26 cellular contexts compared by ENCODE assay signal in genomic region chr15:92864127-92864814, GRCh38.
"Had no signal": no experiment of that assay in that cellular context is flagged by ENCODE, and none has a peak within 500 bp of the region (broad histone marks: within the 10 kb centered on the region; RNA-seq: fewer than 3 reads in every experiment).

No MANE protein-coding gene starts in this region.

- H3K27ac ChIP-seq: epithelial cell of prostate, esophagus squamous epithelium, left ventricle myocardium inferior, neutrophil, ovary, skin epidermis, upper lobe of left lung, vagina had no signal

- H3K4me1 ChIP-seq: vagina had no signal

- DNase-seq: activated CD4-positive, alpha-beta T cell treated with anti-CD3 and anti-CD28 coated beads, Interleukin-2, amount 50 U/mL, for 1 hour; activated CD4-positive, CD25-positive, alpha-beta regulatory T cell treated with anti-CD3 and anti-CD28 coated beads, Interleukin-2, amount 50 U/mL, for 72 hours; activated CD8-positive, alpha-beta T cell treated with anti-CD3 and anti-CD28 coated beads, Interleukin-2, amount 10 ng/mL, durations not matched to agents 7 days and 5 days; activated effector memory CD4-positive, alpha-beta T cell treated with Interleukin-2 at 50 U/mL for 16 hours; activated naive CD4-positive, alpha-beta T cell treated with Interleukin-2 at 50 U/mL for 16 hours; anterior cingulate cortex; effector CD8-positive, alpha-beta T cell; esophagus squamous epithelium; foreskin melanocyte; kidney glomerular epithelial cell; left ventricle myocardium inferior; mucosa of descending colon; ovary; stimulated activated CD4-positive, alpha-beta T cell treated with anti-CD3 and anti-CD28 coated beads, Interleukin-4, amount 100 ng/mL, for 24 hours; stimulated activated naive CD8-positive, alpha-beta T cell treated with anti-CD3 and anti-CD28 coated beads, Interleukin-15, amount 100 ng/mL, for 72 hours; substantia nigra; T-helper 17 cell; T1000; upper lobe of left lung had no signal

- H3K9me3 ChIP-seq: esophagus squamous epithelium, mucosa of descending colon, neutrophil, ovary, vagina had no signal

- H3K36me3 ChIP-seq: esophagus squamous epithelium, left ventricle myocardium inferior, neutrophil, ovary, upper lobe of left lung, vagina had no signal

- ATAC-seq: activated CD8-positive, alpha-beta T cell treated with anti-CD3 and anti-CD28 coated beads, Interleukin-2, amount 10 ng/mL, durations not matched to agents 7 days and 5 days; mucosa of descending colon; natural killer cell treated with Interleukin-12 subunit alpha and Interleukin-12 subunit beta and Interleukin-15 and Interleukin-18, amount 100 ng/mL, for 72 hours; sciatic nerve; stimulated activated effector memory CD8-positive, alpha-beta T cell treated with anti-CD3 and anti-CD28 coated beads, Interleukin-12 subunit alpha, Interleukin-12 subunit beta, amount 100 ng/mL, for 72 hours; stimulated activated naive CD8-positive, alpha-beta T cell treated with anti-CD3 and anti-CD28 coated beads, Interleukin-15, amount 100 ng/mL, for 72 hours; T-helper 17 cell had no signal

- H3K27me3 ChIP-seq: esophagus squamous epithelium, neutrophil, ovary, upper lobe of left lung, vagina had no signal

- H3K4me3 ChIP-seq: esophagus squamous epithelium, left ventricle myocardium inferior, mucosa of descending colon, ovary, skin epidermis, upper lobe of left lung, vagina had no signal
